In genomic region chr20:1247689-1248088, GRCh38 we compare ENCODE assay signal across 1 cellular context.
TF ChIP-seq lines count a peak whose summit lies in the region.

No MANE protein-coding gene starts in this region.

TF ChIP-seq in K562, 482 proteins besides CTCF, POLR2A, EP300 and RAD21:
- TF ChIP-seq ZNF589 (CRISPR knock-in tag; IDR thresholded peaks at IDR 0.05; ENCODE audit: low read depth) (no peak), ZNF75A (CRISPR knock-in tag; IDR thresholded peaks at IDR 0.05) (no peak), THAP12 (CRISPR knock-in tag; IDR thresholded peaks at IDR 0.05) (no peak)
